ENCODE assay signal across 7 cellular contexts in genomic region chr3:184156522-184156955, GRCh38. TPM values are rescaled to one million over a fixed set of nuclear protein-coding genes. Genes with fewer than 3 reads are reported as not detected.
DNase-seq lines count a peak whose midpoint lies in the region; ATAC-seq and TF ChIP-seq lines count a peak whose summit lies in the region.

No MANE protein-coding gene starts in this region.

- DNase-seq in G401 (ENCODE audit: low spot score) (peak; percentile 28), NCI-H1092 (lab: John Stamatoyannopoulos, UW) (peak; percentile 18), gastrocnemius medialis (no peak), foreskin melanocyte (no peak)

- in situ Hi-C loops in G401 (cut with HindIII; ENCODE audit: low sequenced_read_pairs) = no loop called here
- in situ Hi-C loops in gastrocnemius medialis (cut with MboI; ENCODE audit: low sequenced_read_pairs in 4 of 4) = no loop called here

- H3K27me3 ChIP-seq in gastrocnemius medialis = no peaks in the 10 kb centered on the region

- intact Hi-C loops in gastrocnemius medialis (cut with DNase I; ENCODE audit: low total_unique reads) = loop anchor here (5.0 kb wide), 3 partner anchors 91 to 519 kb away; partner anchors contain the start of genes ALG3, EEF1AKMT4, KLHL24 and PSMD2

- H3K9me3 ChIP-seq in iPS-18c (ENCODE audit: control insufficient read depth, insufficient read depth, low read length) = no peaks in the 10 kb centered on the region
- H3K9me3 ChIP-seq in gastrocnemius medialis = no peaks in the 10 kb centered on the region

- TF ChIP-seq CTCF in brain (conservative IDR thresholded peaks at IDR 0.05) (no peak), gastrocnemius medialis (IDR thresholded peaks at IDR 0.05 in 4 of 5, conservative IDR thresholded peaks at IDR 0.05 in 1 of 5) (no peak)

- peaks cover 0 to 3% (median 0%) of the 10 kb centered on the region in 5 experiments for H3K9me3 Mint-ChIP-seq in brain

- H3K4me1 Mint-ChIP-seq in brain = peaks cover 71% of the 10 kb centered on the region

- peak overlapping the region; percentile 95 to 100 (median 97) for H3K27ac Mint-ChIP-seq in brain

- H3K36me3 Mint-ChIP-seq in brain = peaks cover 13% of the 10 kb centered on the region

- no peaks in the 10 kb centered on the region for H3K36me3 ChIP-seq in gastrocnemius medialis

- H3K4me1 ChIP-seq in gastrocnemius medialis = peaks cover 55 to 68% of the 10 kb centered on the region in 2 donors

- H3K4me3 Mint-ChIP-seq in brain = peak overlapping the region; percentile 89 to 99 (median 97)

- ATAC-seq in gastrocnemius medialis (peak in 1 of 2 donors; percentile 17), HG03280 (IDR thresholded peaks at IDR 0.05; ENCODE audit: unreplicated experiment) (no peak)

- H3K4me3 ChIP-seq in iPS-18c (ENCODE audit: insufficient read depth, low read depth, low read length) (peak overlapping the region; percentile 89), gastrocnemius medialis (peak overlapping the region; percentile 83 to 99 (median 94))

- H3K27ac ChIP-seq in gastrocnemius medialis = peak overlapping the region; percentile 89 to 97 (median 94)

- H3K27me3 Mint-ChIP-seq in brain = peaks cover 12% of the 10 kb centered on the region

- no peak for TF ChIP-seq POLR2A in gastrocnemius medialis (IDR thresholded peaks at IDR 0.05)

RNA-seq across cellular contexts. Expression of gene DVL3, which starts 1.4 kb away (rescaled TPM):
- total RNA-seq in G401 (2014; rRNA removed; shearing (Covaris generic)) = 41.6 and 47.0 TPM in 2 replicates
- polyA plus RNA-seq in brain (ENCODE audit: insufficient read depth, low read depth, low replicate concordance) = 119 TPM
- 10 to 100 TPM; 36.5 to 58.1 (median 48.0) TPM for total RNA-seq in gastrocnemius medialis

RNA-seq across cellular contexts. Expression of gene AP2M1, which starts 18.1 kb away (rescaled TPM):
- total RNA-seq in G401 (2014; rRNA removed; shearing (Covaris generic)) = 330 and 352 TPM in 2 replicates
- polyA plus RNA-seq in brain (ENCODE audit: insufficient read depth, low read depth, low replicate concordance) = 521 TPM
- total RNA-seq in gastrocnemius medialis = 100 to 1,000 TPM; 110 to 132 (median 117) TPM

RNA-seq across cellular contexts. Expression of gene EIF2B5, which starts 21.4 kb away (rescaled TPM):
- 64.3 and 64.9 TPM in 2 replicates for total RNA-seq in G401 (2014; rRNA removed; shearing (Covaris generic))
- polyA plus RNA-seq in brain (ENCODE audit: insufficient read depth, low read depth, low replicate concordance) = 43.7 TPM
- total RNA-seq in gastrocnemius medialis = 10 to 100 TPM; 42.6 to 56.8 (median 53.4) TPM

RNA-seq across cellular contexts. Expression of gene ABCF3, which starts 29.5 kb away (rescaled TPM):
- 47.0 and 63.5 TPM in 2 replicates for total RNA-seq in G401 (2014; rRNA removed; shearing (Covaris generic))
- 44.2 TPM for polyA plus RNA-seq in brain (ENCODE audit: insufficient read depth, low read depth, low replicate concordance)
- 10 to 100 TPM; 52.6 to 96.4 (median 63.2) TPM for total RNA-seq in gastrocnemius medialis

RNA-seq across cellular contexts. Expression of gene HTR3E, which starts 59.7 kb away (rescaled TPM):
- total RNA-seq in G401 (2014; rRNA removed; shearing (Covaris generic)) = not detected in 2 replicates
- polyA plus RNA-seq in brain (ENCODE audit: insufficient read depth, low read depth, low replicate concordance) = not detected
- not detected for total RNA-seq in gastrocnemius medialis

Comparison
In these comparisons a context has a peak if more than half of its experiments do, and no peak if none do; other contexts are left out.
1. DNase-seq: peak in G401 (single experiment) and NCI-H1092 (single experiment); none in gastrocnemius medialis (0 of 2) and foreskin melanocyte (single experiment).